ENCODE assay signal across 1 cellular context in genomic region chr10:71963756-71964668, GRCh38.
TF ChIP-seq lines count a peak whose summit lies in the region.

A gene with protein sequence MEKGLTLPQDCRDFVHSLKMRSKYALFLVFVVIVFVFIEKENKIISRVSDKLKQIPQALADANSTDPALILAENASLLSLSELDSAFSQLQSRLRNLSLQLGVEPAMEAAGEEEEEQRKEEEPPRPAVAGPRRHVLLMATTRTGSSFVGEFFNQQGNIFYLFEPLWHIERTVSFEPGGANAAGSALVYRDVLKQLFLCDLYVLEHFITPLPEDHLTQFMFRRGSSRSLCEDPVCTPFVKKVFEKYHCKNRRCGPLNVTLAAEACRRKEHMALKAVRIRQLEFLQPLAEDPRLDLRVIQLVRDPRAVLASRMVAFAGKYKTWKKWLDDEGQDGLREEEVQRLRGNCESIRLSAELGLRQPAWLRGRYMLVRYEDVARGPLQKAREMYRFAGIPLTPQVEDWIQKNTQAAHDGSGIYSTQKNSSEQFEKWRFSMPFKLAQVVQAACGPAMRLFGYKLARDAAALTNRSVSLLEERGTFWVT (plus strand): TSS chr10:71964395. CDS start chr10:72005843, 41,448 bp downstream.

TF ChIP-seq in HepG2, 621 proteins besides CTCF, POLR2A, EP300 and RAD21 (continued from another document):
- no peak for TF ChIP-seq ZNF543 (CRISPR knock-in tag; IDR thresholded peaks at IDR 0.05)
- TF ChIP-seq, protein P1, sequence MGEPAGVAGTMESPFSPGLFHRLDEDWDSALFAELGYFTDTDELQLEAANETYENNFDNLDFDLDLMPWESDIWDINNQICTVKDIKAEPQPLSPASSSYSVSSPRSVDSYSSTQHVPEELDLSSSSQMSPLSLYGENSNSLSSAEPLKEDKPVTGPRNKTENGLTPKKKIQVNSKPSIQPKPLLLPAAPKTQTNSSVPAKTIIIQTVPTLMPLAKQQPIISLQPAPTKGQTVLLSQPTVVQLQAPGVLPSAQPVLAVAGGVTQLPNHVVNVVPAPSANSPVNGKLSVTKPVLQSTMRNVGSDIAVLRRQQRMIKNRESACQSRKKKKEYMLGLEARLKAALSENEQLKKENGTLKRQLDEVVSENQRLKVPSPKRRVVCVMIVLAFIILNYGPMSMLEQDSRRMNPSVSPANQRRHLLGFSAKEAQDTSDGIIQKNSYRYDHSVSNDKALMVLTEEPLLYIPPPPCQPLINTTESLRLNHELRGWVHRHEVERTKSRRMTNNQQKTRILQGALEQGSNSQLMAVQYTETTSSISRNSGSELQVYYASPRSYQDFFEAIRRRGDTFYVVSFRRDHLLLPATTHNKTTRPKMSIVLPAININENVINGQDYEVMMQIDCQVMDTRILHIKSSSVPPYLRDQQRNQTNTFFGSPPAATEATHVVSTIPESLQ (CRISPR knock-in tag; conservative IDR thresholded peaks at IDR 0.05), result no peak
